ENCODE assay signal across 18 cellular contexts in genomic region chr2:113906647-113907046, GRCh38. TPM values are rescaled to one million over a fixed set of nuclear protein-coding genes. Genes with fewer than 3 reads are reported as not detected.
DNase-seq lines count a peak whose midpoint lies in the region; ATAC-seq lines count a peak whose summit lies in the region.
"Had no signal": no experiment of that assay in that cellular context is flagged by ENCODE, and none has a peak within 500 bp of the region (broad histone marks: within the 10 kb centered on the region; RNA-seq: fewer than 3 reads in every experiment).

No MANE protein-coding gene starts in this region.

- intact Hi-C loops in CD4-positive, alpha-beta memory T cell (cut with micrococcal nuclease): loop anchor here (1.0 kb wide), 1 partner anchor 12 kb away; no protein-coding TSS in a partner anchor

- H3K27me3 Mint-ChIP-seq in CD4-positive, CD25-positive, alpha-beta regulatory T cell: no peaks in the 10 kb centered on the region
- H3K27me3 Mint-ChIP-seq in CD4-positive, alpha-beta memory T cell: no peaks in the 10 kb centered on the region
- H3K27me3 Mint-ChIP-seq in activated naive CD8-positive, alpha-beta T cell: no peaks in the 10 kb centered on the region
- H3K27me3 Mint-ChIP-seq in memory B cell: no peaks in the 10 kb centered on the region

- H3K36me3 ChIP-seq in CD4-positive, CD25-positive, alpha-beta regulatory T cell (ENCODE audit: control insufficient read depth, insufficient read depth, low read length): peaks cover 12% of the 10 kb centered on the region
- no peaks in the 10 kb centered on the region for H3K36me3 ChIP-seq in CD4-positive, alpha-beta memory T cell (ENCODE audit: insufficient read depth, low read length)

- ATAC-seq in CD4-positive, CD25-positive, alpha-beta regulatory T cell (ENCODE audit: low read depth in 2 of 2): no peak
- ATAC-seq in memory B cell (ENCODE audit: low read depth) (no peak), GM19467 (IDR thresholded peaks at IDR 0.05; ENCODE audit: unreplicated experiment) (no peak), GM21526 (IDR thresholded peaks at IDR 0.05; ENCODE audit: low FRiP score, unreplicated experiment) (no peak)
- ATAC-seq: PC-3 had no signal

- H3K27ac Mint-ChIP-seq in CD4-positive, CD25-positive, alpha-beta regulatory T cell: peak overlapping the region in 2 of 3 donors; percentile 0 to 43
- H3K27ac Mint-ChIP-seq in CD4-positive, alpha-beta memory T cell: peak overlapping the region in 6 of 7 donors; percentile 19 to 92 (median 67)
- peak overlapping the region; percentile 48 for H3K27ac Mint-ChIP-seq in activated naive CD8-positive, alpha-beta T cell
- H3K27ac Mint-ChIP-seq in memory B cell: peak overlapping the region; percentile 62

- no peaks in the 10 kb centered on the region for H3K9me3 ChIP-seq in CD4-positive, CD25-positive, alpha-beta regulatory T cell (ENCODE audit: control insufficient read depth in 2 of 2, low read length in 2 of 2)
- no peaks in the 10 kb centered on the region for H3K9me3 ChIP-seq in CD4-positive, alpha-beta memory T cell (ENCODE audit: control insufficient read depth in 1 of 2, low read length in 2 of 2)
- H3K9me3 ChIP-seq: SJCRH30 had no signal

- POLR2A ChIA-PET in CD4-positive, alpha-beta memory T cell (lab: Charles Lee; ENCODE audit: partially characterized antibody): interaction anchor here (0.9 to 2.1 kb wide), 4 partner anchors 10 to 150 kb away, joined by 4 to 9 read pairs (median 6); partner anchors contain the start of genes ACTR3 and SLC35F5

- H3K4me1 ChIP-seq in CD4-positive, CD25-positive, alpha-beta regulatory T cell (ENCODE audit: control insufficient read depth, insufficient read depth, low read length, poor library complexity, severe bottlenecking): peaks cover 92% of the 10 kb centered on the region
- peaks cover 99% of the 10 kb centered on the region for H3K4me1 ChIP-seq in CD4-positive, alpha-beta memory T cell (ENCODE audit: insufficient read depth, low read length)

- no peak for DNase-seq in CD4-positive, CD25-positive, alpha-beta regulatory T cell
- DNase-seq in CD4-positive, alpha-beta memory T cell: no peak
- DNase-seq in memory B cell (ENCODE audit: low spot score in 2 of 2) (no peak), NCI-H1930 (lab: John Stamatoyannopoulos, UW) (no peak)
- no peak for DNase-seq in stimulated activated CD4-positive, alpha-beta T cell treated with anti-CD3 and anti-CD28 coated beads, Interleukin-4, amount 100 ng/mL, for 1 hour
- DNase-seq: DND-41, GF-D8, H7, NCI-H1048, NCI-H1436 treated with DMSO at 0.1 percent for 48 hours, NCI-H2081, NCI-H82, PC-3, SJCRH30 had no signal

- H3K4me3 Mint-ChIP-seq in CD4-positive, CD25-positive, alpha-beta regulatory T cell: peak overlapping the region; percentile 3 to 57 (median 43)
- peak overlapping the region in 6 of 8 donors; percentile 33 to 73 (median 44) for H3K4me3 Mint-ChIP-seq in CD4-positive, alpha-beta memory T cell
- H3K4me3 Mint-ChIP-seq in activated naive CD8-positive, alpha-beta T cell: peak overlapping the region; percentile 36
- peak overlapping the region; percentile 15 for H3K4me3 Mint-ChIP-seq in memory B cell

- peak overlapping the region; percentile 64 for H3K4me3 ChIP-seq in CD4-positive, CD25-positive, alpha-beta regulatory T cell (ENCODE audit: low read depth, low read length)
- H3K4me3 ChIP-seq in CD4-positive, alpha-beta memory T cell (ENCODE audit: low read length in 2 of 2): no peak overlapping the region
- H3K4me3 ChIP-seq: SJCRH30 had no signal

- peaks cover 0 to 1% (median 0%) of the 10 kb centered on the region in 7 donors for H3K9me3 Mint-ChIP-seq in CD4-positive, CD25-positive, alpha-beta regulatory T cell
- H3K9me3 Mint-ChIP-seq in CD4-positive, alpha-beta memory T cell: no peaks in the 10 kb centered on the region
- no peaks in the 10 kb centered on the region for H3K9me3 Mint-ChIP-seq in activated naive CD8-positive, alpha-beta T cell (ENCODE audit: low read depth)
- H3K9me3 Mint-ChIP-seq in memory B cell: peaks cover 3% of the 10 kb centered on the region

- H3K4me1 Mint-ChIP-seq in CD4-positive, CD25-positive, alpha-beta regulatory T cell: peaks cover 50 to 95% (median 76%) of the 10 kb centered on the region in 4 donors
- H3K4me1 Mint-ChIP-seq in CD4-positive, alpha-beta memory T cell: peaks cover 65 to 92% (median 78%) of the 10 kb centered on the region in 4 donors
- H3K4me1 Mint-ChIP-seq in activated naive CD8-positive, alpha-beta T cell (ENCODE audit: low read depth): peaks cover 87% of the 10 kb centered on the region
- peaks cover 61% of the 10 kb centered on the region for H3K4me1 Mint-ChIP-seq in memory B cell

- H3K27ac ChIP-seq in CD4-positive, CD25-positive, alpha-beta regulatory T cell (ENCODE audit: insufficient read depth, low read length, poor library complexity, severe bottlenecking): no peak overlapping the region
- H3K27ac ChIP-seq in CD4-positive, alpha-beta memory T cell (ENCODE audit: low read depth, low read length): no peak overlapping the region
- H3K27ac ChIP-seq: RWPE1, SJCRH30 had no signal

- H3K36me3 Mint-ChIP-seq in CD4-positive, CD25-positive, alpha-beta regulatory T cell: peaks cover 24% of the 10 kb centered on the region
- H3K36me3 Mint-ChIP-seq in CD4-positive, alpha-beta memory T cell: peaks cover 31 to 34% of the 10 kb centered on the region in 2 donors
- H3K36me3 Mint-ChIP-seq in activated naive CD8-positive, alpha-beta T cell: peaks cover 11% of the 10 kb centered on the region
- H3K36me3 Mint-ChIP-seq in memory B cell: peaks cover 19% of the 10 kb centered on the region

- no peaks in the 10 kb centered on the region for H3K27me3 ChIP-seq in CD4-positive, CD25-positive, alpha-beta regulatory T cell (ENCODE audit: control insufficient read depth, insufficient read depth, low read length)
- no peaks in the 10 kb centered on the region for H3K27me3 ChIP-seq in CD4-positive, alpha-beta memory T cell (ENCODE audit: insufficient read depth, low read length)
- H3K27me3 ChIP-seq: SJCRH30 had no signal

- CTCF ChIA-PET in CD4-positive, alpha-beta memory T cell (lab: Charles Lee; ENCODE audit: partially characterized antibody): interaction anchor here (1.0 to 1.2 kb wide), 2 partner anchors 13 to 23 kb away, joined by 3 to 4 read pairs; no protein-coding TSS in a partner anchor

RNA-seq across cellular contexts. Expression of gene ACTR3, which starts 16.8 kb away (rescaled TPM):
- total RNA-seq in CD4-positive, CD25-positive, alpha-beta regulatory T cell: 328 TPM
- polyA plus RNA-seq in CD4-positive, CD25-positive, alpha-beta regulatory T cell: 100 to 1,000 TPM; 534 to 718 (median 579) TPM
- total RNA-seq in CD4-positive, alpha-beta memory T cell: 100 to 1,000 TPM; 247 to 251 TPM
- 100 to 1,000 TPM; 541 to 567 TPM for polyA plus RNA-seq in CD4-positive, alpha-beta memory T cell
